In genomic region chr5:31485376-31486207, GRCh38 we compare ENCODE assay signal across 16 cellular contexts.
"Had no signal": no experiment of that assay in that cellular context is flagged by ENCODE, and none has a peak within 500 bp of the region (broad histone marks: within the 10 kb centered on the region; RNA-seq: fewer than 3 reads in every experiment).

No MANE protein-coding gene starts in this region.

- H3K4me1 Mint-ChIP-seq: activated naive CD4-positive, alpha-beta T cell treated with anti-CD3 and anti-CD28 coated beads, Interleukin-2, amount 50 U/mL, for 24 hours; stimulated activated effector memory CD8-positive, alpha-beta T cell treated with anti-CD3 and anti-CD28 coated beads, Interleukin-12 subunit alpha, Interleukin-12 subunit beta, amount 100 ng/mL, for 72 hours had no signal

- DNase-seq: activated CD4-positive, alpha-beta T cell treated with anti-CD3 and anti-CD28 coated beads for 1 hour; activated CD8-positive, alpha-beta memory T cell treated with anti-CD3 and anti-CD28 coated beads for 24 hours; activated CD8-positive, alpha-beta memory T cell treated with anti-CD3 and anti-CD28 coated beads, Interleukin-2, amount 50 U/mL, for 48 hours; activated gamma-delta T cell; dorsolateral prefrontal cortex; erythroblast; gastrocnemius medialis; lower lobe of right lung; occipital lobe; right cardiac atrium; stimulated activated CD4-positive, alpha-beta T cell treated with anti-CD3 and anti-CD28 coated beads, Interleukin-4, amount 100 ng/mL, for 24 hours; testis; upper lobe of right lung had no signal

- H3K9me3 Mint-ChIP-seq: activated naive CD4-positive, alpha-beta T cell treated with anti-CD3 and anti-CD28 coated beads, Interleukin-2, amount 50 U/mL, for 24 hours; stimulated activated effector memory CD8-positive, alpha-beta T cell treated with anti-CD3 and anti-CD28 coated beads, Interleukin-12 subunit alpha, Interleukin-12 subunit beta, amount 100 ng/mL, for 72 hours; T-helper 1 cell treated with Interleukin-12 subunit alpha and Interleukin-12 subunit beta and Interleukin-4 antibody, amounts not matched to agents 30 μg/mL and 1 μg/mL, for 36 hours had no signal

- H3K4me3 ChIP-seq: dorsolateral prefrontal cortex, gastrocnemius medialis, lower lobe of right lung, testis, upper lobe of right lung had no signal

- ATAC-seq: gastrocnemius medialis; lower lobe of right lung; right cardiac atrium; stimulated activated effector memory CD8-positive, alpha-beta T cell treated with anti-CD3 and anti-CD28 coated beads, Interleukin-12 subunit alpha, Interleukin-12 subunit beta, amount 100 ng/mL, for 72 hours; upper lobe of right lung had no signal

- H3K9me3 ChIP-seq: gastrocnemius medialis, lower lobe of right lung, testis, upper lobe of right lung had no signal

- H3K27me3 Mint-ChIP-seq: activated naive CD4-positive, alpha-beta T cell treated with anti-CD3 and anti-CD28 coated beads, Interleukin-2, amount 50 U/mL, for 24 hours had no signal

- H3K27ac ChIP-seq: dorsolateral prefrontal cortex, lower lobe of right lung, testis, upper lobe of right lung had no signal

- H3K27ac Mint-ChIP-seq: activated naive CD4-positive, alpha-beta T cell treated with anti-CD3 and anti-CD28 coated beads, Interleukin-2, amount 50 U/mL, for 24 hours; stimulated activated effector memory CD8-positive, alpha-beta T cell treated with anti-CD3 and anti-CD28 coated beads, Interleukin-12 subunit alpha, Interleukin-12 subunit beta, amount 100 ng/mL, for 72 hours; T-helper 1 cell treated with Interleukin-12 subunit alpha and Interleukin-12 subunit beta and Interleukin-4 antibody, amounts not matched to agents 30 μg/mL and 1 μg/mL, for 36 hours had no signal

- H3K27me3 ChIP-seq: dorsolateral prefrontal cortex, gastrocnemius medialis, testis, upper lobe of right lung had no signal

- H3K4me1 ChIP-seq: lower lobe of right lung, testis, upper lobe of right lung had no signal

- H3K4me3 Mint-ChIP-seq: activated naive CD4-positive, alpha-beta T cell treated with anti-CD3 and anti-CD28 coated beads, Interleukin-2, amount 50 U/mL, for 24 hours; stimulated activated effector memory CD8-positive, alpha-beta T cell treated with anti-CD3 and anti-CD28 coated beads, Interleukin-12 subunit alpha, Interleukin-12 subunit beta, amount 100 ng/mL, for 72 hours; T-helper 1 cell treated with Interleukin-12 subunit alpha and Interleukin-12 subunit beta and Interleukin-4 antibody, amounts not matched to agents 30 μg/mL and 1 μg/mL, for 36 hours had no signal
